Comparison of ENCODE assay signal across 8 cellular contexts in the genomic region with DNA sequence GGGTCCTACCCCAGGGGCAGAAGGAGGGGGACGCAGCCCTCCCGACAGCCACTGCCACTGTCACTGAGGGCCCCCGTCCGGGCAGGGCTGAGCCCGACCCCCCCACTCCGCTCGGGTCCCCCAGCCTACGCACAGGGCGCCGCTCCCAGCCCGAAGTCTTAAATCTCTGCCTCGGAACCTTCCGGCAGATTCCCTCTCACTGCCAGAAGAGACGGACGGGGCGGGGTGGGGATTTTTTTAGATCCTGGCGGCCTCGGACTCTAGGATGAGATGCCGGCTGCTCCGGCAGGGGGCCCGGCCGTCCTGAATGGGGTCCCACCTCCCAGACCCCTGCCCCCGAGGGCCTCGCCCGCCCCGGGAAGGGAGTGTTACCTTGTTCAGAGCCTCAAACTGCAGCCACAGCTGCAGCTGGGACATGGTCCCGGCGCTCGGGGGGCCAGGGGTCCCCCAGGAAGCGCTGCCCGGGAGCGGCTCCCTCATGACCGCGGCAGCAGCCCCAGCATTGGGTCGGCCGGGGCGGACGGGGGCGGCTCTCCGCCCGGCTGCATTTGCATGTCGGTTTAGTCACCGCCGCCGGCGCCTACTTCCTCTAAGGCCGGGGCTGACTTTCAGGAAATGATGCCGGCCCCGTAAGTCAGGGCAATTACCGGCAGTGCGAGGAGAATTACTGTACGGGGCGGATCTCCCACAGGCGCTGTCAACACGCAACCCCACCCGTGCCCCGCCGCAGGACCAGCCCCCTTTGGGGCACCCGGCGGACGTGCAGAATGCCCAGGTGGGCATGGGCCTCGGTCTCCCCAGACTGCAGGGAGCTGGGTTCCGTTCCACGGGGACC.
DNase-seq lines count a peak whose midpoint lies in the region; ATAC-seq and TF ChIP-seq lines count a peak whose summit lies in the region.

No MANE protein-coding gene starts in this region.

- H3K4me3 ChIP-seq in AG09309 (ENCODE audit: control insufficient read depth, low read depth, low read length) (peak overlapping the region; percentile 84), choroid plexus epithelial cell (ENCODE audit: low read depth, low read length) (peak overlapping the region; percentile 80)

- TF ChIP-seq RAD21 in Ishikawa (IDR thresholded peaks at IDR 0.05; ENCODE audit: low read depth) = no peak

- TF ChIP-seq CTCF in AG09309 (IDR thresholded peaks at IDR 0.05; ENCODE audit: control insufficient read depth, insufficient read depth, low read depth, low read length, missing control alignments) (peak; percentile 20), choroid plexus epithelial cell (conservative IDR thresholded peaks at IDR 0.05; ENCODE audit: low read depth, low read length) (peak; percentile 16)

- no peaks in the 10 kb centered on the region for H3K27me3 ChIP-seq in layer of hippocampus (ENCODE audit: control insufficient read depth, insufficient read depth, low read length)

- no peak for TF ChIP-seq EP300 in Ishikawa (IDR thresholded peaks at IDR 0.05; ENCODE audit: borderline replicate concordance)

- H3K27ac ChIP-seq in layer of hippocampus (ENCODE audit: low read depth, low read length) = peak overlapping the region; percentile 75

- ATAC-seq in GM19328 (IDR thresholded peaks at IDR 0.05; ENCODE audit: unreplicated experiment) = peak; percentile 35

- peak; percentile 71 for DNase-seq in AG09309 (ENCODE audit: low read depth)
- DNase-seq in activated CD4-positive, CD25-positive, alpha-beta regulatory T cell treated with anti-CD3 and anti-CD28 coated beads, Interleukin-2, amount 50 U/mL, for 72 hours = peak; percentile 85
- peak; percentile 92 for DNase-seq in choroid plexus epithelial cell (ENCODE audit: low read depth)
- DNase-seq in stimulated activated CD4-positive, alpha-beta T cell treated with anti-CD3 and anti-CD28 coated beads, Interleukin-1b, Interleukin-23, amount 100 ng/mL, for 4 hours (ENCODE audit: low read depth in 2 of 2) = peak; percentile 82 to 91
- no peak for DNase-seq in NCI-H1417 (lab: John Stamatoyannopoulos, UW)

TF ChIP-seq in Ishikawa, 13 proteins besides CTCF, POLR2A, EP300 and RAD21:
- TF ChIP-seq ZBTB7A (IDR thresholded peaks at IDR 0.05; ENCODE audit: low read depth) (peak; percentile 89), YY1 (IDR thresholded peaks at IDR 0.05; ENCODE audit: low read depth) (no peak)

Comparison
In these comparisons a context has a peak if more than half of its experiments do, and no peak if none do; other contexts are left out.
1. DNase-seq: peak in AG09309 (single experiment), activated CD4-positive, CD25-positive, alpha-beta regulatory T cell treated with anti-CD3 and anti-CD28 coated beads, Interleukin-2, amount 50 U/mL, for 72 hours (single experiment), choroid plexus epithelial cell (single experiment) and stimulated activated CD4-positive, alpha-beta T cell treated with anti-CD3 and anti-CD28 coated beads, Interleukin-1b, Interleukin-23, amount 100 ng/mL, for 4 hours (2 of 2); none in NCI-H1417 (0 of 3).